In the genomic region with DNA sequence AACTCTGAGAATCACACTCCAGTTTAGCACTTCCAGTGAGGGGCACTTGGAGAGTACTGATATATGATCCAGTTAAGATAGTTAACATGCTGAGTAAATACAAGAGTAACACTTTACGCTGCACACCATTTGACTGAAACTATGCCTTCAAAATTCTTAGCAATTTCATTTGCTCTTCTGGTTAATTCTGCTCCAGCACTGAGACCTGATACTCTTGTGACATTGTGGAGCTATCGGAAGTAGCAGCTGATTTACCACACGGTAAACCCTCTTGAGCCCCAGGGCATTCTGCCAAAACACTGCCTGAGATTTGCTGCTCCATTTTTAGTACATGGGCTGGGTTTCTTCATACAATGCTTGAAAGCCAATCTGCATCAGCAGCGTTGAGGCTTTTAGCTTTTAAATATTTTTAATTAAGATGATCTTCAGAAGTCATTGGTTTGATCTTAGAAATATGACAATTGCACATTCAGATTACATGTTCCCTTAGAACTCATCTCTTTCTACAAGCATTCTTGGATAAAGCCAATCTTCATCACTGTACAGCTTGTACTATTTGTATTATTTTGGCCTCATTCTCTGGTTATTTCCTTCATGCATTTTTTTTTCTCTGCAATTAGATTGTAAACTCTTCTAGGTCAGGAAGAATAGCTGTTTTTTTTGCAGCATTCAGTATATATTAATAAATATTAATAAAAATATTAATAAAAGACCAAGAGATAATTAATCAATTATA, we compare ENCODE assay signal across 8 cellular contexts.
DNase-seq lines count a peak whose midpoint lies in the region; ATAC-seq and TF ChIP-seq lines count a peak whose summit lies in the region.

No MANE protein-coding gene starts in this region.

- CTCF ChIA-PET in SK-N-SH (lab: Yijun Ruan, JAX) = no interaction called here

- H3K4me1 ChIP-seq in SK-N-SH (ENCODE audit: control insufficient read depth in 1 of 2, insufficient read depth in 2 of 2, low read depth in 1 of 2, low read length in 1 of 2) = peaks cover 0 to 17% of the 10 kb centered on the region in 2 experiments; a peak in 1 of 4 replicates

- H3K4me3 ChIP-seq in SK-N-SH (ENCODE audit: low read depth in 2 of 2, low read length in 1 of 2) = no peak overlapping the region

- no peaks in the 10 kb centered on the region for H3K9me2 ChIP-seq in SK-N-SH

- TF ChIP-seq CTCF in SK-N-SH (IDR thresholded peaks at IDR 0.05) = no peak

- H3K27ac ChIP-seq in SK-N-SH (ENCODE audit: low read depth in 2 of 2, low read length in 1 of 2) = no peak overlapping the region

- H3K79me2 ChIP-seq in SK-N-SH (ENCODE audit: insufficient read depth) = no peaks in the 10 kb centered on the region

- peaks cover 4% of the 10 kb centered on the region; the same call in 1 of the 2 replicates for H3K27me3 ChIP-seq in SK-N-SH (ENCODE audit: insufficient read depth)

- no peak overlapping the region for H3K9ac ChIP-seq in SK-N-SH

- H3K9me3 ChIP-seq in SK-N-SH = no peaks in the 10 kb centered on the region

- no peaks in the 10 kb centered on the region for H3F3A ChIP-seq in SK-N-SH (replicated peaks; ENCODE audit: insufficient read depth)

- no peak overlapping the region for H2AFZ ChIP-seq in SK-N-SH (ENCODE audit: low read depth)

- no peaks in the 10 kb centered on the region for H3K36me3 ChIP-seq in SK-N-SH (replicated peaks in 1 of 2; ENCODE audit: control insufficient read depth in 1 of 2, insufficient read depth in 2 of 2, low read length in 1 of 2)

- TF ChIP-seq EP300 in SK-N-SH (IDR thresholded peaks at IDR 0.05; ENCODE audit: borderline replicate concordance in 1 of 2, low read depth in 1 of 2, low read length in 1 of 2) = no peak

- DNase-seq in DMS 273 (lab: John Stamatoyannopoulos, UW; ENCODE audit: unreplicated experiment) (peak; percentile 87), NCI-H2029 treated with DMSO at 0.1 percent for 48 hours (lab: John Stamatoyannopoulos, UW) (peak; percentile 64), foreskin melanocyte (peak; percentile 73), SK-N-SH (no peak), NCI-H526 treated with DMSO at 0.1 percent for 48 hours (lab: John Stamatoyannopoulos, UW) (no peak), epidermal melanocyte (ENCODE audit: insufficient read length, low spot score) (no peak)
- DNase-seq in activated CD4-positive, CD25-positive, alpha-beta regulatory T cell treated with anti-CD3 and anti-CD28 coated beads, Interleukin-2, amount 50 U/mL, for 72 hours = no peak

- 15% methylated on average over 4 of the region's 4 CpGs for WGBS in SK-N-SH (ENCODE audit: low lambda C conversion rate)

- no peak overlapping the region for H3K4me2 ChIP-seq in SK-N-SH

- TF ChIP-seq RAD21 in SK-N-SH (IDR thresholded peaks at IDR 0.05; ENCODE audit: low read length) = no peak

- no peaks in the 10 kb centered on the region for H4K20me1 ChIP-seq in SK-N-SH (ENCODE audit: insufficient read depth)

- peak; percentile 71 for ATAC-seq in GM21381 (IDR thresholded peaks at IDR 0.05; ENCODE audit: unreplicated experiment)

- POLR2A ChIA-PET in SK-N-SH (lab: Yijun Ruan, JAX) = no interaction called here

TF ChIP-seq in SK-N-SH, 30 proteins besides CTCF, POLR2A, EP300 and RAD21:
- TF ChIP-seq JUND (IDR thresholded peaks at IDR 0.05) = no peak
- TF ChIP-seq RCOR1 (IDR thresholded peaks at IDR 0.05; ENCODE audit: low read length) = no peak
- no peak for TF ChIP-seq ELF1 (IDR thresholded peaks at IDR 0.05)
- no peak for TF ChIP-seq SMC3 (IDR thresholded peaks at IDR 0.05; ENCODE audit: low read depth, low read length)
- no peak for TF ChIP-seq NRF1 (IDR thresholded peaks at IDR 0.05; ENCODE audit: low read depth, low read length)
- no peak for TF ChIP-seq GABPA (IDR thresholded peaks at IDR 0.05; ENCODE audit: low read depth)
- no peak for TF ChIP-seq MXI1 (IDR thresholded peaks at IDR 0.05; ENCODE audit: low read depth, low read length)

Comparison
In these comparisons a context has a peak if more than half of its experiments do, and no peak if none do; other contexts are left out.
1. DNase-seq: peak in DMS 273 (single experiment), NCI-H2029 treated with DMSO at 0.1 percent for 48 hours (single experiment) and foreskin melanocyte (single experiment); none in SK-N-SH (single experiment), activated CD4-positive, CD25-positive, alpha-beta regulatory T cell treated with anti-CD3 and anti-CD28 coated beads, Interleukin-2, amount 50 U/mL, for 72 hours (single experiment), NCI-H526 treated with DMSO at 0.1 percent for 48 hours (single experiment) and epidermal melanocyte (single experiment).